8 cellular contexts compared by ENCODE assay signal in the genomic region with DNA sequence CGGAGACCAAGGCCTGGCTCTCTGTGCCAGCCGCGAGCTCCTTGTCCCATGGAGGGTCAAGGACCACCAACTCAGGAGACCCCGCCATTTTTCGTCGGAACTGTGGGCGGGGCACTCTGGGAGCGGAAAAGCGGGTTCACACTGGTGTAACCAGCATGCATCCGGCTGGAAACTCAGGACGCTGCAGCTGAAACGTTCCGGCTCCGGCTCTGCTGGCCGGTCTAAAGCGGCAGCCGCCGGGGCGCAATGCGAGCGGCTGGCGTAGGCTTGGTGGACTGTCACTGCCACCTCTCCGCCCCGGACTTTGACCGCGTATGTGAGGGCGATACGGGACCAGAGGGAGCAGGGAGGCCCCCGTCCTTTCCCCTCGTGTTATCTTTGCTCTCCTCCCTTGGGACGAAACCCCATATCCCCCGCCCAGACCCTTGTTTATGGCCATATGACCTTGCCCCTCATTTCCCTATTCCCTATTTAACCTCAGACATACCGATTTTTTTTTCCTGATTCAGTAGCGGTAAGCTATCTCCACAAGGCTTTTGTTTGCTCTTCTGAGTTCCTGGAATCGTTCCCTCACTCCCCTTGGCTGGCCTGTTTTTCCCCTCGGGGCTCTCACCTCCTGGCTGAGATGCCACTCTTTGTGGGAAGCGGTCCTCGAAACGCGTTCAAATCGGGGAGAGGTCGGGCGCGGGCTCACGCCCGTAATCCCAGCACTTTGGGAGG. TPM values are rescaled to one million over a fixed set of nuclear protein-coding genes. Genes with fewer than 3 reads are reported as not detected.
DNase-seq lines count a peak whose midpoint lies in the region; ATAC-seq and TF ChIP-seq lines count a peak whose summit lies in the region.

A gene with protein sequence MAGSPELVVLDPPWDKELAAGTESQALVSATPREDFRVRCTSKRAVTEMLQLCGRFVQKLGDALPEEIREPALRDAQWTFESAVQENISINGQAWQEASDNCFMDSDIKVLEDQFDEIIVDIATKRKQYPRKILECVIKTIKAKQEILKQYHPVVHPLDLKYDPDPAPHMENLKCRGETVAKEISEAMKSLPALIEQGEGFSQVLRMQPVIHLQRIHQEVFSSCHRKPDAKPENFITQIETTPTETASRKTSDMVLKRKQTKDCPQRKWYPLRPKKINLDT (minus strand): TSS at position 102 of the 720 bp plus-strand sequence. CDS start 14 bp downstream, at position 88.
A gene with protein sequence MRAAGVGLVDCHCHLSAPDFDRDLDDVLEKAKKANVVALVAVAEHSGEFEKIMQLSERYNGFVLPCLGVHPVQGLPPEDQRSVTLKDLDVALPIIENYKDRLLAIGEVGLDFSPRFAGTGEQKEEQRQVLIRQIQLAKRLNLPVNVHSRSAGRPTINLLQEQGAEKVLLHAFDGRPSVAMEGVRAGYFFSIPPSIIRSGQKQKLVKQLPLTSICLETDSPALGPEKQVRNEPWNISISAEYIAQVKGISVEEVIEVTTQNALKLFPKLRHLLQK (plus strand): TSS at position 219 of the 720 bp plus-strand sequence. CDS start 28 bp downstream, at position 247.

- peaks cover 14% of the 10 kb centered on the region; the same call in 1 of the 2 replicates for H3K4me1 ChIP-seq in HAP-1

- no peaks in the 10 kb centered on the region for H3K9me2 ChIP-seq in neural cell (ENCODE audit: insufficient read depth, low read length)

- peaks cover 0 to 6% of the 10 kb centered on the region in 2 donors for H3K9me3 Mint-ChIP-seq in stimulated activated naive CD8-positive, alpha-beta T cell treated with anti-CD3 and anti-CD28 coated beads, Interleukin-15, amount 100 ng/mL, for 72 hours

- peak; percentile 97 for ATAC-seq in stimulated activated naive CD8-positive, alpha-beta T cell treated with anti-CD3 and anti-CD28 coated beads, Interleukin-15, amount 100 ng/mL, for 72 hours

- peak within 1 kb of the TSS; percentile 99 to 100 for H3K4me3 Mint-ChIP-seq in stimulated activated naive CD8-positive, alpha-beta T cell treated with anti-CD3 and anti-CD28 coated beads, Interleukin-15, amount 100 ng/mL, for 72 hours

- H3K4me2 ChIP-seq in neural cell (ENCODE audit: low read length), result peak within 1 kb of the TSS; percentile 49

- H3K79me2 ChIP-seq in neural cell (replicated peaks; ENCODE audit: insufficient read depth, low read length), result peaks cover 30% of the 10 kb centered on the region

- H3K27me3 ChIP-seq in HAP-1 (ENCODE audit: low read depth) (no peaks in the 10 kb centered on the region), MG63 (no peaks in the 10 kb centered on the region), neural cell (ENCODE audit: insufficient read depth, low read depth, low read length) (no peaks in the 10 kb centered on the region)

- H3K27ac ChIP-seq in neural cell (ENCODE audit: low read length), result peak within 1 kb of the TSS; percentile 95

- no peaks in the 10 kb centered on the region for H4K20me1 ChIP-seq in neural cell (ENCODE audit: insufficient read depth)

- TF ChIP-seq EP300 in neural cell (conservative IDR thresholded peaks at IDR 0.05; ENCODE audit: poor library complexity, severe bottlenecking), result peak; percentile 70

- peak within 1 kb of the TSS; percentile 94 for H3K4me3 ChIP-seq in HAP-1
- H3K4me3 ChIP-seq in MG63, result peak within 1 kb of the TSS; percentile 99
- peak within 1 kb of the TSS; percentile 99 for H3K4me3 ChIP-seq in fibroblast of villous mesenchyme (ENCODE audit: low read depth, low read length)
- H3K4me3 ChIP-seq in neural cell (ENCODE audit: low read length), result peak within 1 kb of the TSS; percentile 91

- H3K4me1 Mint-ChIP-seq in stimulated activated naive CD8-positive, alpha-beta T cell treated with anti-CD3 and anti-CD28 coated beads, Interleukin-15, amount 100 ng/mL, for 72 hours, result peaks cover 43% of the 10 kb centered on the region

- H2AFZ ChIP-seq in neural cell (ENCODE audit: low read depth, low read length), result peak within 1 kb of the TSS; percentile 90

- H3K36me3 ChIP-seq in HAP-1 (replicated peaks) (peaks cover 6% of the 10 kb centered on the region), MG63 (no peaks in the 10 kb centered on the region), neural cell (ENCODE audit: insufficient read depth, low read length) (no peaks in the 10 kb centered on the region)

- H3K27me3 Mint-ChIP-seq in stimulated activated naive CD8-positive, alpha-beta T cell treated with anti-CD3 and anti-CD28 coated beads, Interleukin-15, amount 100 ng/mL, for 72 hours, result no peaks in the 10 kb centered on the region

- H3K27ac Mint-ChIP-seq in stimulated activated naive CD8-positive, alpha-beta T cell treated with anti-CD3 and anti-CD28 coated beads, Interleukin-15, amount 100 ng/mL, for 72 hours, result peak within 1 kb of the TSS; percentile 98 to 99

- in situ Hi-C loops in G401 (cut with HindIII; ENCODE audit: low sequenced_read_pairs) (loop anchor here (25.0 kb wide), 1 partner anchor 330 kb away; no protein-coding TSS in a partner anchor), HAP-1 (cut with MboI; ENCODE audit: low sequenced_read_pairs) (no loop called here)

- peak; percentile 40 for TF ChIP-seq RAD21 in neural cell (conservative IDR thresholded peaks at IDR 0.05)

- TF ChIP-seq CTCF in fibroblast of villous mesenchyme (IDR thresholded peaks at IDR 0.05; ENCODE audit: insufficient read depth, low read depth, low read length) (no peak), neural cell (IDR thresholded peaks at IDR 0.05; ENCODE audit: poor library complexity, severe bottlenecking) (peak; percentile 39)

- H3K9me3 ChIP-seq in HAP-1, result no peaks in the 10 kb centered on the region
- H3K9me3 ChIP-seq in MG63, result no peaks in the 10 kb centered on the region
- H3K9me3 ChIP-seq in neural cell (ENCODE audit: low read length), result no peaks in the 10 kb centered on the region

- no peaks in the 10 kb centered on the region for H3F3A ChIP-seq in neural cell (ENCODE audit: insufficient read depth, low read length, poor library complexity, severe bottlenecking)

- H3K9ac ChIP-seq in neural cell (ENCODE audit: low read length), result peak within 1 kb of the TSS; percentile 96

- DNase-seq in G401 (ENCODE audit: low spot score), result peak; percentile 89
- peak; percentile 70 to 95 for DNase-seq in HAP-1 (ENCODE audit: low spot score in 2 of 2)
- DNase-seq in MG63, result peak; percentile 93
- DNase-seq in SHP77 (lab: John Stamatoyannopoulos, UW), result peak; percentile 78 to 87
- peak; percentile 62 for DNase-seq in activated gamma-delta T cell (lab: John Stamatoyannopoulos, UW)
- DNase-seq in fibroblast of villous mesenchyme (ENCODE audit: low read depth), result peak; percentile 93
- peak; percentile 96 to 99 for DNase-seq in stimulated activated naive CD8-positive, alpha-beta T cell treated with anti-CD3 and anti-CD28 coated beads, Interleukin-15, amount 100 ng/mL, for 72 hours

TF ChIP-seq in neural cell, 6 proteins besides CTCF, POLR2A, EP300 and RAD21:
- TF ChIP-seq, protein P1, sequence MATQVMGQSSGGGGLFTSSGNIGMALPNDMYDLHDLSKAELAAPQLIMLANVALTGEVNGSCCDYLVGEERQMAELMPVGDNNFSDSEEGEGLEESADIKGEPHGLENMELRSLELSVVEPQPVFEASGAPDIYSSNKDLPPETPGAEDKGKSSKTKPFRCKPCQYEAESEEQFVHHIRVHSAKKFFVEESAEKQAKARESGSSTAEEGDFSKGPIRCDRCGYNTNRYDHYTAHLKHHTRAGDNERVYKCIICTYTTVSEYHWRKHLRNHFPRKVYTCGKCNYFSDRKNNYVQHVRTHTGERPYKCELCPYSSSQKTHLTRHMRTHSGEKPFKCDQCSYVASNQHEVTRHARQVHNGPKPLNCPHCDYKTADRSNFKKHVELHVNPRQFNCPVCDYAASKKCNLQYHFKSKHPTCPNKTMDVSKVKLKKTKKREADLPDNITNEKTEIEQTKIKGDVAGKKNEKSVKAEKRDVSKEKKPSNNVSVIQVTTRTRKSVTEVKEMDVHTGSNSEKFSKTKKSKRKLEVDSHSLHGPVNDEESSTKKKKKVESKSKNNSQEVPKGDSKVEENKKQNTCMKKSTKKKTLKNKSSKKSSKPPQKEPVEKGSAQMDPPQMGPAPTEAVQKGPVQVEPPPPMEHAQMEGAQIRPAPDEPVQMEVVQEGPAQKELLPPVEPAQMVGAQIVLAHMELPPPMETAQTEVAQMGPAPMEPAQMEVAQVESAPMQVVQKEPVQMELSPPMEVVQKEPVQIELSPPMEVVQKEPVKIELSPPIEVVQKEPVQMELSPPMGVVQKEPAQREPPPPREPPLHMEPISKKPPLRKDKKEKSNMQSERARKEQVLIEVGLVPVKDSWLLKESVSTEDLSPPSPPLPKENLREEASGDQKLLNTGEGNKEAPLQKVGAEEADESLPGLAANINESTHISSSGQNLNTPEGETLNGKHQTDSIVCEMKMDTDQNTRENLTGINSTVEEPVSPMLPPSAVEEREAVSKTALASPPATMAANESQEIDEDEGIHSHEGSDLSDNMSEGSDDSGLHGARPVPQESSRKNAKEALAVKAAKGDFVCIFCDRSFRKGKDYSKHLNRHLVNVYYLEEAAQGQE (IDR thresholded peaks at IDR 0.05; ENCODE audit: borderline replicate concordance), result peak; percentile 96
- peak; percentile 58 for TF ChIP-seq SMC3 (conservative IDR thresholded peaks at IDR 0.05; ENCODE audit: poor library complexity)
- peak; percentile 100 for TF ChIP-seq TAF1 (IDR thresholded peaks at IDR 0.05; ENCODE audit: low read depth)
- TF ChIP-seq POLR2AphosphoS5 (IDR thresholded peaks at IDR 0.05), result peak; percentile 98
- no peak for TF ChIP-seq EZH2 (IDR thresholded peaks at IDR 0.05; ENCODE audit: borderline replicate concordance, insufficient read depth, low read length, poor library complexity, severe bottlenecking)
- peak; percentile 82 for TF ChIP-seq MXI1 (conservative IDR thresholded peaks at IDR 0.05; ENCODE audit: poor library complexity, severe bottlenecking)

RNA-seq across cellular contexts. Expression of the first gene that starts in this region (rescaled TPM):
- total RNA-seq in G401 (2014; rRNA removed; shearing (Covaris generic)), result 74.3 and 107 TPM in 2 replicates
- 69.0 and 100 TPM in 2 replicates for total RNA-seq in MG63 (2014; rRNA removed; shearing (Covaris generic); ENCODE audit: low replicate concordance)
- total RNA-seq in fibroblast of villous mesenchyme, result 36.7 and 42.3 TPM in 2 replicates
- 34.0 and 40.4 TPM in 2 replicates for polyA plus RNA-seq in neural cell
- polyA minus RNA-seq in neural cell, result 60.9 and 74.7 TPM in 2 replicates

RNA-seq across cellular contexts. Expression of the second gene that starts in this region (rescaled TPM):
- 12.2 and 15.1 TPM in 2 replicates for total RNA-seq in G401 (2014; rRNA removed; shearing (Covaris generic))
- 15.6 and 19.5 TPM in 2 replicates for total RNA-seq in MG63 (2014; rRNA removed; shearing (Covaris generic); ENCODE audit: low replicate concordance)
- total RNA-seq in fibroblast of villous mesenchyme, result 10.6 and 15.5 TPM in 2 replicates
- 62.5 and 72.0 TPM in 2 replicates for polyA plus RNA-seq in neural cell
- polyA minus RNA-seq in neural cell, result 55.5 and 59.6 TPM in 2 replicates

Comparison
In these comparisons a context has a peak if more than half of its experiments do, and no peak if none do; other contexts are left out.
1. Peak in every context shown above with its lines: DNase-seq, ATAC-seq, H3K4me3 ChIP-seq and H3K27ac ChIP-seq.